In genomic region chr22:23380230-23380573, GRCh38 we compare ENCODE assay signal across 27 cellular contexts.
DNase-seq lines count a peak whose midpoint lies in the region; ATAC-seq and TF ChIP-seq lines count a peak whose summit lies in the region.
"Had no signal": no experiment of that assay in that cellular context is flagged by ENCODE, and none has a peak within 500 bp of the region (broad histone marks: within the 10 kb centered on the region; RNA-seq: fewer than 3 reads in every experiment).

No MANE protein-coding gene starts in this region.

- TF ChIP-seq EP300 in Ishikawa (IDR thresholded peaks at IDR 0.05; ENCODE audit: borderline replicate concordance) (no peak), stomach (IDR thresholded peaks at IDR 0.05) (no peak)

- H3K27ac ChIP-seq in stomach, result no peak overlapping the region
- H3K27ac ChIP-seq: epithelial cell of prostate, left ventricle myocardium inferior, testis, uterus had no signal

- intact Hi-C loops in stomach (cut with DNase I; ENCODE audit: low total_unique reads), result loop anchor here (5.0 kb wide), 1 partner anchor 58 kb away; no protein-coding TSS in a partner anchor
- intact Hi-C loops in Caco-2 (cut with micrococcal nuclease; ENCODE audit: unreplicated experiment), result no loop called here

- peak; percentile 13; the same call in 1 of the 2 replicates for TF ChIP-seq RAD21 in Ishikawa (IDR thresholded peaks at IDR 0.05; ENCODE audit: low read depth)

- peaks cover 5% of the 10 kb centered on the region for H3K27me3 Mint-ChIP-seq in Caco-2 (ENCODE audit: insufficient read depth, unreplicated experiment)

- DNase-seq in SHP77 (lab: John Stamatoyannopoulos, UW) (peak; percentile 21 to 46), SHP77 treated with DMSO at 0.1 percent for 48 hours (lab: John Stamatoyannopoulos, UW) (no peak), NCI-H510A treated with DMSO at 0.1 percent for 48 hours (lab: John Stamatoyannopoulos, UW) (peak; percentile 26), stomach (peak; percentile 41), Caco-2 (no peak)
- DNase-seq: activated CD4-positive, alpha-beta memory T cell treated with anti-CD3 and anti-CD28 coated beads for 36 hours; activated CD8-positive, alpha-beta memory T cell treated with anti-CD3 and anti-CD28 coated beads, Interleukin-2, amount 50 U/mL, for 4 hours; activated naive CD4-positive, alpha-beta T cell treated with anti-CD3 and anti-CD28 coated beads for 36 hours; amniotic stem cell; CD4-positive, CD25-positive, alpha-beta regulatory T cell; effector CD4-positive, alpha-beta T cell; left ventricle myocardium inferior; naive B cell; NCI-H187 treated with DMSO at 0.1 percent for 48 hours; NCI-H526; occipital lobe; stimulated activated CD4-positive, alpha-beta T cell treated with anti-CD3 and anti-CD28 coated beads, Interleukin-15, amount 100 ng/mL, for 24 hours; stimulated activated naive CD4-positive, alpha-beta T cell treated with Interleukin-2 at 50 U/mL for 16 hours; T-helper 1 cell; testis; uterus had no signal

- H3K4me3 ChIP-seq in stomach (no peak overlapping the region), Caco-2 (ENCODE audit: low read depth, low read length) (no peak overlapping the region)
- H3K4me3 ChIP-seq: HAP-1, left ventricle myocardium inferior, testis, uterus had no signal

- BruUV-seq in Caco-2 (replicated peaks; lab: Mats Ljungman, UMichigan), result no TSS peak

- CTCF ChIA-PET in Caco-2 (lab: Charles Lee), result no interaction called here

- no peaks in the 10 kb centered on the region for H3K9me3 Mint-ChIP-seq in Caco-2 (ENCODE audit: unreplicated experiment)
- H3K9me3 Mint-ChIP-seq: activated CD4-positive, alpha-beta memory T cell treated with anti-CD3 and anti-CD28 coated beads for 36 hours; activated naive CD4-positive, alpha-beta T cell treated with anti-CD3 and anti-CD28 coated beads for 36 hours; activated T-helper 1 cell treated with anti-CD3 and anti-CD28 coated beads, Interleukin-12 subunit alpha, Interleukin-12 subunit beta, Interleukin-2, Interleukin-4 antibody, amounts not matched to agents 30 ng/mL and 10 ng/mL and 1 ng/mL, durations not matched to agents 14 hours and 24 hours and 36 hours; CD4-positive, CD25-positive, alpha-beta regulatory T cell; naive B cell had no signal

- no peak overlapping the region for H3K4me3 Mint-ChIP-seq in Caco-2 (ENCODE audit: unreplicated experiment)
- H3K4me3 Mint-ChIP-seq: activated CD4-positive, alpha-beta memory T cell treated with anti-CD3 and anti-CD28 coated beads for 36 hours; activated naive CD4-positive, alpha-beta T cell treated with anti-CD3 and anti-CD28 coated beads for 36 hours; activated T-helper 1 cell treated with anti-CD3 and anti-CD28 coated beads, Interleukin-12 subunit alpha, Interleukin-12 subunit beta, Interleukin-2, Interleukin-4 antibody, amounts not matched to agents 30 ng/mL and 10 ng/mL and 1 ng/mL, durations not matched to agents 14 hours and 24 hours and 36 hours; CD4-positive, CD25-positive, alpha-beta regulatory T cell; naive B cell had no signal

- TF ChIP-seq CTCF in stomach (IDR thresholded peaks at IDR 0.05), result no peak
- no peak for TF ChIP-seq CTCF in Caco-2 (IDR thresholded peaks at IDR 0.05; ENCODE audit: insufficient read depth in 1 of 2, low read depth in 1 of 2, low read length in 1 of 2, severe bottlenecking in 1 of 2, unreplicated experiment in 1 of 2)

- H3K36me3 Mint-ChIP-seq in Caco-2 (ENCODE audit: insufficient read depth, unreplicated experiment), result no peaks in the 10 kb centered on the region
- H3K36me3 Mint-ChIP-seq: activated CD4-positive, alpha-beta memory T cell treated with anti-CD3 and anti-CD28 coated beads for 36 hours; CD4-positive, CD25-positive, alpha-beta regulatory T cell; naive B cell had no signal

- H3K4me1 ChIP-seq in stomach (peaks cover 9 to 18% (median 15%) of the 10 kb centered on the region in 4 donors), Caco-2 (no peaks in the 10 kb centered on the region)
- H3K4me1 ChIP-seq: HAP-1, uterus had no signal

- no peak for ATAC-seq in HG02981 (IDR thresholded peaks at IDR 0.05; ENCODE audit: unreplicated experiment)
- ATAC-seq: activated CD4-positive, CD25-positive, alpha-beta regulatory T cell treated with anti-CD3 and anti-CD28 coated beads, Interleukin-2, amount 50 U/mL, for 24 hours had no signal

- H3K27me3 ChIP-seq in stomach (peaks cover 0 to 3% (median 0%) of the 10 kb centered on the region in 3 donors), Caco-2 (replicated peaks; ENCODE audit: control insufficient read depth, insufficient read depth, low read length) (no peaks in the 10 kb centered on the region)
- H3K27me3 ChIP-seq: testis, uterus had no signal

- 25 to 50% (median 36%) methylated on average over 1 to 5 of the region's 5 CpGs; no CpG with 5 or more reads in 1 of the 5 donors for WGBS in stomach, 5 donors

- no peak for TF ChIP-seq POLR2A in stomach (IDR thresholded peaks at IDR 0.05)

- no peaks in the 10 kb centered on the region for H3K4me1 Mint-ChIP-seq in Caco-2 (ENCODE audit: low read depth, unreplicated experiment)
- H3K4me1 Mint-ChIP-seq: CD4-positive, CD25-positive, alpha-beta regulatory T cell had no signal

- H3K27ac Mint-ChIP-seq in Caco-2 (ENCODE audit: unreplicated experiment), result no peak overlapping the region
- H3K27ac Mint-ChIP-seq: activated CD4-positive, alpha-beta memory T cell treated with anti-CD3 and anti-CD28 coated beads for 36 hours; activated naive CD4-positive, alpha-beta T cell treated with anti-CD3 and anti-CD28 coated beads for 36 hours; activated T-helper 1 cell treated with anti-CD3 and anti-CD28 coated beads, Interleukin-12 subunit alpha, Interleukin-12 subunit beta, Interleukin-2, Interleukin-4 antibody, amounts not matched to agents 30 ng/mL and 10 ng/mL and 1 ng/mL, durations not matched to agents 14 hours and 24 hours and 36 hours; naive B cell had no signal

- H3K36me3 ChIP-seq in stomach, result no peaks in the 10 kb centered on the region
- no peaks in the 10 kb centered on the region for H3K36me3 ChIP-seq in Caco-2 (ENCODE audit: control insufficient read depth, insufficient read depth, low read length)
- H3K36me3 ChIP-seq: HAP-1, left ventricle myocardium inferior, uterus had no signal

- H3K9me3 ChIP-seq in stomach (no peaks in the 10 kb centered on the region), Caco-2 (no peaks in the 10 kb centered on the region)
- H3K9me3 ChIP-seq: HAP-1, left ventricle myocardium inferior, testis, uterus had no signal

- POLR2A ChIA-PET in Caco-2 (lab: Charles Lee), result no interaction called here

TF ChIP-seq in Ishikawa, 13 proteins besides CTCF, POLR2A, EP300 and RAD21:
- TF ChIP-seq NFIC (IDR thresholded peaks at IDR 0.05) (peak; percentile 79), ZBTB7A (IDR thresholded peaks at IDR 0.05; ENCODE audit: low read depth) (no peak)

Comparison
In these comparisons a context has a peak if more than half of its experiments do, and no peak if none do; other contexts are left out.
1. DNase-seq: peak in SHP77 (2 of 2), NCI-H510A treated with DMSO at 0.1 percent for 48 hours (single experiment) and stomach (single experiment); none in SHP77 treated with DMSO at 0.1 percent for 48 hours (single experiment) and Caco-2 (0 of 2).